20 cellular contexts compared by ENCODE assay signal in genomic region chr12:131911851-131912525, GRCh38. TPM values are rescaled to one million over a fixed set of nuclear protein-coding genes. Genes with fewer than 3 reads are reported as not detected.
DNase-seq lines count a peak whose midpoint lies in the region; ATAC-seq, FAIRE-seq and TF ChIP-seq lines count a peak whose summit lies in the region.
"Had no signal": no experiment of that assay in that cellular context is flagged by ENCODE, and none has a peak within 500 bp of the region (broad histone marks: within the 10 kb centered on the region; RNA-seq: fewer than 3 reads in every experiment).

No MANE protein-coding gene starts in this region.

- H3K4me2 ChIP-seq in A549: peak overlapping the region; percentile 61
- H3K4me2 ChIP-seq: KMS-11, neural progenitor cell had no signal

- POLR2A ChIA-PET in A549 (lab: Yijun Ruan, JAX): no interaction called here

- 67% methylated on average over 16 of the region's 23 CpGs for WGBS in A549 (ENCODE audit: missing lambda C conversion rate)
- 90% methylated on average over 23 of the region's 23 CpGs for WGBS in HUES64

- DNase-seq in A549 (ENCODE audit: low read depth in 1 of 2, low spot score in 1 of 2): no peak
- DNase-seq in caudate nucleus (lab: John Stamatoyannopoulos, UW): no peak
- peak; percentile 60 for DNase-seq in kidney
- no peak for DNase-seq in DMS79 treated with DMSO at 0.1 percent for 48 hours (lab: John Stamatoyannopoulos, UW)
- no peak for DNase-seq in DMS153 treated with DMSO at 0.1 percent for 48 hours (lab: John Stamatoyannopoulos, UW; ENCODE audit: unreplicated experiment)
- DNase-seq in NCI-H2029 treated with DMSO at 0.1 percent for 48 hours (lab: John Stamatoyannopoulos, UW): no peak
- DNase-seq: activated CD4-positive, alpha-beta T cell treated with anti-CD3 and anti-CD28 coated beads for 48 hours; activated CD8-positive, alpha-beta memory T cell treated with anti-CD3 and anti-CD28 coated beads, Interleukin-2, amount 50 U/mL, for 48 hours; effector memory CD8-positive, alpha-beta T cell; foreskin keratinocyte; immature natural killer cell; NCI-H1417 treated with DMSO at 0.1 percent for 48 hours; upper lobe of right lung had no signal

- ATAC-seq in A549 (peak; percentile 20 to 44; a peak in 4 of 6 replicates), GM18520 (IDR thresholded peaks at IDR 0.05; ENCODE audit: unreplicated experiment) (no peak)
- ATAC-seq: effector memory CD8-positive, alpha-beta T cell; GM12878; stimulated activated memory B cell treated with anti-CD40 and anti-IgM and Interleukin-4, amounts not matched to agents 10 μg/mL and 1 μg/mL and 100 μg/mL, for 72 hours had no signal

- H3K27ac ChIP-seq in A549: peak overlapping the region; percentile 76 to 88
- peak overlapping the region; percentile 35; the same call in 1 of the 2 replicates for H3K27ac ChIP-seq in HUES64 (ENCODE audit: low read depth, low read length)
- H3K27ac ChIP-seq in caudate nucleus (ENCODE audit: low read depth, low read length): peak overlapping the region; percentile 44
- H3K27ac ChIP-seq in kidney (ENCODE audit: low read depth in 2 of 2, low read length in 2 of 2): no peak overlapping the region
- H3K27ac ChIP-seq: cardiac muscle cell, foreskin keratinocyte, KMS-11, neural progenitor cell, upper lobe of right lung had no signal

- CTCF ChIA-PET in A549 (lab: Yijun Ruan, JAX): interaction anchor here (0.7 to 3.7 kb wide), 7 partner anchors 9 to 73 kb away, joined by 3 to 24 read pairs (median 3); no protein-coding TSS in a partner anchor

- no peak; a peak in 1 of 5 replicates for TF ChIP-seq RAD21 in A549 (conservative IDR thresholded peaks at IDR 0.05 in 1 of 2, IDR thresholded peaks at IDR 0.05 in 1 of 2)

- FAIRE-seq in A549 (lab: Jason Lieb, UNC) (no peak), kidney (lab: Jason Lieb, UNC) (no peak)
- FAIRE-seq: GM12878 had no signal

- TF ChIP-seq POLR2A in A549 (IDR thresholded peaks at IDR 0.05; ENCODE audit: low read length): no peak

- H3K4me1 ChIP-seq in A549 (peaks cover 44% of the 10 kb centered on the region), HUES64 (ENCODE audit: insufficient read depth, low read length) (no peaks in the 10 kb centered on the region), kidney (ENCODE audit: control insufficient read depth in 1 of 2, insufficient read depth in 1 of 2, low read depth in 1 of 2, low read length in 2 of 2) (no peaks in the 10 kb centered on the region)
- H3K4me1 ChIP-seq: foreskin keratinocyte, neural progenitor cell had no signal

- H3K4me3 ChIP-seq in A549 (no peak overlapping the region), HUES64 (ENCODE audit: low read length) (no peak overlapping the region), kidney (ENCODE audit: low read length in 2 of 2) (no peak overlapping the region)
- H3K4me3 ChIP-seq: cardiac muscle cell, GM12878, neural progenitor cell, upper lobe of right lung had no signal

- intact Hi-C loops in kidney (cut with DNase I): no loop called here

- TF ChIP-seq CTCF in A549 (IDR thresholded peaks at IDR 0.05) (no peak), kidney (IDR thresholded peaks at IDR 0.05; ENCODE audit: borderline replicate concordance, extremely low read depth, insufficient read depth) (no peak)

- TF ChIP-seq EP300 in A549 (IDR thresholded peaks at IDR 0.05): no peak

- no peaks in the 10 kb centered on the region for H3K27me3 ChIP-seq in HUES64 (ENCODE audit: insufficient read depth, low read length)
- H3K27me3 ChIP-seq: cardiac muscle cell, foreskin keratinocyte, neural progenitor cell, upper lobe of right lung had no signal

- H3K36me3 ChIP-seq in HUES64 (ENCODE audit: insufficient read depth, low read length): peaks cover 74% of the 10 kb centered on the region
- peaks cover 10 to 46% of the 10 kb centered on the region in 2 donors for H3K36me3 ChIP-seq in kidney (ENCODE audit: control insufficient read depth in 1 of 2, insufficient read depth in 2 of 2, low read length in 2 of 2)
- H3K36me3 ChIP-seq: neural progenitor cell had no signal

- no peak overlapping the region for H3K9ac ChIP-seq in HUES64 (ENCODE audit: low read depth, low read length)
- no peak overlapping the region for H3K9ac ChIP-seq in kidney (ENCODE audit: low read length in 2 of 2)
- H3K9ac ChIP-seq: KMS-11, neural progenitor cell had no signal

- H3K9me3 ChIP-seq in A549 (no peaks in the 10 kb centered on the region), HUES64 (ENCODE audit: insufficient read depth, low read depth, low read length) (no peaks in the 10 kb centered on the region), kidney (ENCODE audit: control insufficient read depth in 1 of 2, low read length in 2 of 2) (no peaks in the 10 kb centered on the region)
- H3K9me3 ChIP-seq: upper lobe of right lung had no signal

TF ChIP-seq in A549, 52 proteins besides CTCF, POLR2A, EP300 and RAD21:
- TF ChIP-seq CBX2 (IDR thresholded peaks at IDR 0.05; ENCODE audit: borderline replicate concordance, low read depth): no peak
- TF ChIP-seq HOXB5 (CRISPR knock-in tag; IDR thresholded peaks at IDR 0.05): no peak
- no peak for TF ChIP-seq KDM1A (IDR thresholded peaks at IDR 0.05; ENCODE audit: low read depth)
- TF ChIP-seq MYC (IDR thresholded peaks at IDR 0.05; ENCODE audit: borderline replicate concordance, low read length): no peak

RNA-seq across cellular contexts. Expression of gene PUS1, which starts 17.1 kb away (rescaled TPM):
- polyA plus RNA-seq in A549 (2011; rRNA removed): 47.9 and 62.8 TPM in 2 replicates
- polyA plus RNA-seq in A549 (2012; cell fraction: cytosol; rRNA removed): 173 and 184 TPM in 2 replicates
- polyA plus RNA-seq in A549 (2012; cell fraction: nucleus; rRNA removed): 253 and 289 TPM in 2 replicates
- polyA plus RNA-seq in A549 (2017; fragmentation: RNase III; extraction: RNeasy Plus Mini Kit Qiagen cat#74134 plus additional on column Dnase treatment): 50.3 to 55.0 TPM (median 51.1 TPM) in 3 replicates
- polyA minus RNA-seq in A549 (2011; rRNA and poly(A)+ RNA removed): 50.5 and 54.5 TPM in 2 replicates
- 53.9 TPM for polyA plus RNA-seq in HUES64 (2013, experiment 1 of 2)
- 37.2 TPM for polyA plus RNA-seq in HUES64 (2013, experiment 2 of 2)
- 28.8 TPM for total RNA-seq in kidney
- polyA plus RNA-seq in kidney (ENCODE audit: insufficient read depth, low read depth, low replicate concordance): 16.1 TPM

RNA-seq across cellular contexts. Expression of gene ULK1, which starts 17.6 kb away (rescaled TPM):
- polyA plus RNA-seq in A549 (2011; rRNA removed) (15.1 and 18.4 TPM in 2 replicates), A549 (2017; fragmentation: RNase III; extraction: RNeasy Plus Mini Kit Qiagen cat#74134 plus additional on column Dnase treatment) (37.7 to 49.2 TPM (median 46.2 TPM) in 3 replicates), kidney (ENCODE audit: insufficient read depth, low read depth, low replicate concordance) (11.4 TPM)
- 43.7 and 65.4 TPM in 2 replicates for polyA plus RNA-seq in A549 (2012; cell fraction: cytosol; rRNA removed)
- 271 and 363 TPM in 2 replicates for polyA plus RNA-seq in A549 (2012; cell fraction: nucleus; rRNA removed)
- polyA minus RNA-seq in A549 (2011; rRNA and poly(A)+ RNA removed): 13.4 and 13.5 TPM in 2 replicates
- 23.2 TPM for polyA plus RNA-seq in HUES64 (2013, experiment 1 of 2)
- polyA plus RNA-seq in HUES64 (2013, experiment 2 of 2): 27.8 TPM
- total RNA-seq in kidney: 33.4 TPM

RNA-seq across cellular contexts. Expression of gene EP400, which starts 37.8 kb away (rescaled TPM):
- polyA plus RNA-seq in A549 (2011; rRNA removed): 9.7 and 18.5 TPM in 2 replicates
- polyA plus RNA-seq in A549 (2012; cell fraction: cytosol; rRNA removed): 9.4 and 11.5 TPM in 2 replicates
- 35.1 and 46.1 TPM in 2 replicates for polyA plus RNA-seq in A549 (2012; cell fraction: nucleus; rRNA removed)
- polyA plus RNA-seq in A549 (2017; fragmentation: RNase III; extraction: RNeasy Plus Mini Kit Qiagen cat#74134 plus additional on column Dnase treatment): 14.9 to 18.0 TPM (median 15.2 TPM) in 3 replicates
- 21.2 and 25.8 TPM in 2 replicates for polyA minus RNA-seq in A549 (2011; rRNA and poly(A)+ RNA removed)
- polyA plus RNA-seq in HUES64 (2013, experiment 1 of 2): 24.5 TPM
- 27.7 TPM for polyA plus RNA-seq in HUES64 (2013, experiment 2 of 2)
- total RNA-seq in kidney: 44.7 TPM
- 7.5 TPM for polyA plus RNA-seq in kidney (ENCODE audit: insufficient read depth, low read depth, low replicate concordance)

Comparison
In these comparisons a context has a peak if more than half of its experiments do, and no peak if none do; other contexts are left out.
1. H3K27ac ChIP-seq: peak in A549 (2 of 2), HUES64 (single experiment) and caudate nucleus (single experiment); none in kidney (0 of 2).